19 cellular contexts compared by ENCODE assay signal in the genomic region with DNA sequence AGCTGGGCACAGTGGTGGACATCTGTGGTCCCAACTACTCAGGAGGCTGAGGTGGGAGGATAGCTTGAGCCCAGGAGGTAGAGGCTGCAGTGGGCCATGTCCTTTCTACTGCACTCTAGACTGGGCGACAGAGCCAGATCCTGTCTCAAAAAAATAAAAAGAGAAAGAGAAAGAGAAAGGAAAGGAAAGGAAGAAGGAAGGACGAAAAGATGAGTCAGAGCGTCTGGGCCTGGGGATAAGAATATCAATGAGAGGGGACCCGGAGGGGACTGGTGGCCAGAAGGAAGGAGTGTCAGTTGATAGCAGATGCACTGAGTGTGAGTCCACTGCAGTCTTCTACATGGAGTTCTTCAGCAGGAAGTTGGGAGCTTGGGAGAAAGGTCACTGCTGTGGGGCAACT.
"Had no signal": no experiment of that assay in that cellular context is flagged by ENCODE, and none has a peak within 500 bp of the region (broad histone marks: within the 10 kb centered on the region; RNA-seq: fewer than 3 reads in every experiment).

No MANE protein-coding gene starts in this region.

- ATAC-seq: body of pancreas, left lobe of liver, natural killer cell, right lobe of liver had no signal

- FAIRE-seq: kidney, small intestine had no signal

- H3K27ac Mint-ChIP-seq: natural killer cell; T-helper 2 cell treated with Interferon-gamma antibody and Interleukin-4, amounts not matched to agents 5 μg/mL and 100 μg/mL, for 36 hours had no signal

- H3K9me3 ChIP-seq: body of pancreas, neutrophil, right lobe of liver, thoracic aorta had no signal

- H3K9ac ChIP-seq: parathyroid adenoma had no signal

- H3K27ac ChIP-seq: body of pancreas, neutrophil, parathyroid adenoma, right lobe of liver, thoracic aorta, upper lobe of left lung, VCaP had no signal

- H3K79me2 ChIP-seq: parathyroid adenoma had no signal

- H3K36me3 ChIP-seq: neutrophil, right lobe of liver, thoracic aorta, upper lobe of left lung had no signal

- H2AFZ ChIP-seq: parathyroid adenoma had no signal

- H3K4me1 ChIP-seq: body of pancreas, parathyroid adenoma, right lobe of liver had no signal

- H3K4me3 ChIP-seq: body of pancreas, lung, right lobe of liver, thoracic aorta, upper lobe of left lung had no signal

- DNase-seq: activated CD4-positive, alpha-beta T cell treated with anti-CD3 and anti-CD28 coated beads for 1 hour; activated naive CD4-positive, alpha-beta T cell treated with Interleukin-2 at 50 U/mL for 16 hours; body of pancreas; foreskin melanocyte; glutamatergic neuron; kidney; natural killer cell; right lobe of liver; small intestine; stimulated activated CD4-positive, alpha-beta T cell treated with anti-CD3 and anti-CD28 coated beads, Interleukin-15, amount 100 ng/mL, for 24 hours; stimulated activated CD4-positive, alpha-beta T cell treated with anti-CD3 and anti-CD28 coated beads, Interleukin-2, amount 100 ng/mL, for 48 hours; upper lobe of left lung had no signal

- H3K4me3 Mint-ChIP-seq: natural killer cell; T-helper 2 cell treated with Interferon-gamma antibody and Interleukin-4, amounts not matched to agents 5 μg/mL and 100 μg/mL, for 36 hours had no signal

- H3K27me3 ChIP-seq: body of pancreas, neutrophil, right lobe of liver, upper lobe of left lung had no signal
